8 cellular contexts compared by ENCODE assay signal in the genomic region with DNA sequence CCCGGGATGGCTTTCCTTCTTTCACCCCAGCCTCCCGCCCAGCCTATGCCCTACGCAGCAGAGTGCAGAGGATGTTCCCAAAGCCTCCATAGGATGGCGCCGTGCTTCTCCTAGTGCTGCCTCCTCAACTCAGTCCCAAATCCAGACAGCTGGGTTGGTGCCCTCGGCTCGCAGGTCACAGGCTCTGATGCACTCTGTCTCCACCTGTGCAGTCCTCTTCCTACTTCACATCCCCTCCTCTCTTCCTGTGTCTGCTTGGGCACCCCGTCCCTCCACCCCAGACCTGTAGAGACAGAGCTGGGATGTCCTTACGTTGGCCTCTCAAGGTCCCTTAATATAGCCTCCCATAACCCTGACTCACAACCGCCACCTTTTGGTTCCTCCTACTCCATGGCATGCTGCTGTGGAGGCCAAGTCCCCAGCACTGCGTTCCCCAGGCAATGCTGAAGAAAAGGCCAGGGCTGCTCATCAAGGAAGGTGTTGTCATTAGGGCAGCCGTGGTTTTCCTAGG.
A peak's percentile ranks its signal among the peaks of the same experiment; 100 is the strongest.
DNase-seq lines count a peak whose midpoint lies in the region; ATAC-seq and TF ChIP-seq lines count a peak whose summit lies in the region.

No MANE protein-coding gene starts in this region.

- intact Hi-C loops in prostate gland (cut with DNase I) = no loop called here

- no peak for TF ChIP-seq POLR2A in prostate gland (IDR thresholded peaks at IDR 0.05)

- no peak for ATAC-seq in HG03521 (IDR thresholded peaks at IDR 0.05; ENCODE audit: unreplicated experiment)

- H3K27ac ChIP-seq in MM.1S (ENCODE audit: low read length) = no peak overlapping the region
- no peak overlapping the region for H3K27ac ChIP-seq in prostate gland

- H2AFZ ChIP-seq in MM.1S (ENCODE audit: low read length) = no peak overlapping the region

- H3K4me2 ChIP-seq in MM.1S (ENCODE audit: low read depth, low read length) = no peak overlapping the region

- no peaks in the 10 kb centered on the region for H3F3A ChIP-seq in MM.1S (ENCODE audit: insufficient read depth, low read length)

- H3K9me3 ChIP-seq in MM.1S (replicated peaks; ENCODE audit: insufficient read depth, low read length) (no peaks in the 10 kb centered on the region), prostate gland (no peaks in the 10 kb centered on the region)

- WGBS in prostate gland = 68% methylated on average over 12 of the region's 12 CpGs

- DNase-seq in MM.1S (peak; percentile 54), iPS-NIHi11 (ENCODE audit: low spot score) (peak; percentile 64), prostate gland (ENCODE audit: low spot score) (no peak), NCI-H2196 treated with DMSO at 0.1 percent for 48 hours (lab: John Stamatoyannopoulos, UW; ENCODE audit: unreplicated experiment) (no peak)
- peak; percentile 60 for DNase-seq in activated CD8-positive, alpha-beta memory T cell treated with anti-CD3 and anti-CD28 coated beads, Interleukin-2, amount 50 U/mL, for 48 hours
- DNase-seq in stimulated activated naive CD4-positive, alpha-beta T cell treated with Interleukin-2 at 50 U/mL for 16 hours (lab: John Stamatoyannopoulos, UW) = peak; percentile 8

- no peaks in the 10 kb centered on the region for H3K9me2 ChIP-seq in MM.1S (replicated peaks; ENCODE audit: insufficient read depth, low read length)

- H3K9ac ChIP-seq in MM.1S (ENCODE audit: low read length) = no peak overlapping the region

- no peaks in the 10 kb centered on the region for H4K20me1 ChIP-seq in MM.1S (ENCODE audit: insufficient read depth, low read length)

- no peaks in the 10 kb centered on the region for H3K79me2 ChIP-seq in MM.1S (ENCODE audit: low read length)

- H3K4me1 ChIP-seq in MM.1S (ENCODE audit: low read length) (no peaks in the 10 kb centered on the region), prostate gland (replicated peaks) (no peaks in the 10 kb centered on the region)

- H3K4me3 ChIP-seq in MM.1S (ENCODE audit: low read length) = no peak overlapping the region
- no peak overlapping the region for H3K4me3 ChIP-seq in prostate gland

- H3K36me3 ChIP-seq in MM.1S (replicated peaks; ENCODE audit: insufficient read depth, low read length) (no peaks in the 10 kb centered on the region), prostate gland (no peaks in the 10 kb centered on the region)

- TF ChIP-seq CTCF in GM12873 (IDR thresholded peaks at IDR 0.05; ENCODE audit: insufficient read depth, low read depth, low read length, missing control alignments) = peak; percentile 53
- TF ChIP-seq CTCF in MM.1S (IDR thresholded peaks at IDR 0.05; ENCODE audit: low read length) = peak; percentile 32
- peak in 2 of 4 experiments; percentile 19 to 23 for TF ChIP-seq CTCF in prostate gland (IDR thresholded peaks at IDR 0.05)

- H3K27me3 ChIP-seq in MM.1S (replicated peaks; ENCODE audit: insufficient read depth, low read length) = no peaks in the 10 kb centered on the region
- no peaks in the 10 kb centered on the region for H3K27me3 ChIP-seq in prostate gland (replicated peaks; ENCODE audit: insufficient read depth)

Comparison
In these comparisons a context has a peak if more than half of its experiments do, and no peak if none do; other contexts are left out.
1. DNase-seq: peak in MM.1S (single experiment), activated CD8-positive, alpha-beta memory T cell treated with anti-CD3 and anti-CD28 coated beads, Interleukin-2, amount 50 U/mL, for 48 hours (single experiment), iPS-NIHi11 (single experiment) and stimulated activated naive CD4-positive, alpha-beta T cell treated with Interleukin-2 at 50 U/mL for 16 hours (single experiment); none in prostate gland (single experiment) and NCI-H2196 treated with DMSO at 0.1 percent for 48 hours (single experiment).